In the genomic region with DNA sequence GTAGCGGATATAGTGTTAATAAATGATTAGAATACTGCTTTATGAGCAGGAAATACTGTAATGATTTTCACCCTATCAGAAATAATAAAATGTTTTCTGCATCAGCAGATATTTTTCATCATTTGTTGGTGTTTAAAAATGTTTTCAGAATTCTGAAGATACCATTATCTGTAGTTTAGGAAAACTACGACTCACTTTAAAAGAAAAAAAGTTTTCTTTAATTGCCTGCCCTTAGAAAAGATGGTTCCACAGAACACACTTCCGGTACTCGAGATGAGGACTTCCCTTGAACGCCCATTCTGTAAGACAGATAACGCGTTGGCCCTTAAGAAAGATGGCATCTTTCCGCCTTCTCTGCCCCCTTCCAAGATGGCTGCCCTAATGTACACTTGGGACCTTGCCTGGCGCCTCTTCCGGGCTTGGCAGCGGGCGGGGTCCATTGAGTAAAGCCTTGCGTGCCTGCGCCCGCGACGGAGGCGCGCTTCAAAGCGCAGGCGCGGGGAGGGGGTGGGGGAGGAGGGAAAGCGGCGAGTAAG, we compare ENCODE assay signal across 1 cellular context.
TF ChIP-seq lines count a peak whose summit lies in the region.

A gene with protein sequence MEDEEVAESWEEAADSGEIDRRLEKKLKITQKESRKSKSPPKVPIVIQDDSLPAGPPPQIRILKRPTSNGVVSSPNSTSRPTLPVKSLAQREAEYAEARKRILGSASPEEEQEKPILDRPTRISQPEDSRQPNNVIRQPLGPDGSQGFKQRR (plus strand): TSS at position 521 of the 536 bp plus-strand sequence. CDS start 16 bp downstream, outside the sequence.

TF ChIP-seq in HEK293, 187 proteins besides CTCF, POLR2A, EP300 and RAD21 (continued from another document and continues in another):
- TF ChIP-seq, protein P1, sequence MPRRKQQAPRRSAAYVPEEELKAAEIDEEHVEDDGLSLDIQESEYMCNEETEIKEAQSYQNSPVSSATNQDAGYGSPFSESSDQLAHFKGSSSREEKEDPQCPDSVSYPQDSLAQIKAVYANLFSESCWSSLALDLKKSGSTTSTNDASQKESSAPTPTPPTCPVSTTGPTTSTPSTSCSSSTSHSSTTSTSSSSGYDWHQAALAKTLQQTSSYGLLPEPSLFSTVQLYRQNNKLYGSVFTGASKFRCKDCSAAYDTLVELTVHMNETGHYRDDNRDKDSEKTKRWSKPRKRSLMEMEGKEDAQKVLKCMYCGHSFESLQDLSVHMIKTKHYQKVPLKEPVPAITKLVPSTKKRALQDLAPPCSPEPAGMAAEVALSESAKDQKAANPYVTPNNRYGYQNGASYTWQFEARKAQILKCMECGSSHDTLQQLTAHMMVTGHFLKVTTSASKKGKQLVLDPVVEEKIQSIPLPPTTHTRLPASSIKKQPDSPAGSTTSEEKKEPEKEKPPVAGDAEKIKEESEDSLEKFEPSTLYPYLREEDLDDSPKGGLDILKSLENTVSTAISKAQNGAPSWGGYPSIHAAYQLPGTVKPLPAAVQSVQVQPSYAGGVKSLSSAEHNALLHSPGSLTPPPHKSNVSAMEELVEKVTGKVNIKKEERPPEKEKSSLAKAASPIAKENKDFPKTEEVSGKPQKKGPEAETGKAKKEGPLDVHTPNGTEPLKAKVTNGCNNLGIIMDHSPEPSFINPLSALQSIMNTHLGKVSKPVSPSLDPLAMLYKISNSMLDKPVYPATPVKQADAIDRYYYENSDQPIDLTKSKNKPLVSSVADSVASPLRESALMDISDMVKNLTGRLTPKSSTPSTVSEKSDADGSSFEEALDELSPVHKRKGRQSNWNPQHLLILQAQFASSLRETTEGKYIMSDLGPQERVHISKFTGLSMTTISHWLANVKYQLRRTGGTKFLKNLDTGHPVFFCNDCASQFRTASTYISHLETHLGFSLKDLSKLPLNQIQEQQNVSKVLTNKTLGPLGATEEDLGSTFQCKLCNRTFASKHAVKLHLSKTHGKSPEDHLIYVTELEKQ (tag by site-specific recombination; IDR thresholded peaks at IDR 0.05; ENCODE audit: borderline replicate concordance), result no peak
- TF ChIP-seq ZNF416 (tag by site-specific recombination; IDR thresholded peaks at IDR 0.05) (no peak), ZNF19 (tag by site-specific recombination; IDR thresholded peaks at IDR 0.05; ENCODE audit: low read depth) (no peak), SP2 (tag by site-specific recombination; IDR thresholded peaks at IDR 0.05) (peak; percentile 72), ZNF16 (tag by site-specific recombination; IDR thresholded peaks at IDR 0.05; ENCODE audit: low read depth) (no peak), ZNF792 (tag by site-specific recombination; IDR thresholded peaks at IDR 0.05) (no peak), ZNF629 (tag by site-specific recombination; IDR thresholded peaks at IDR 0.05) (no peak; the same call in 1 of the 2 replicates), ZNF146 (tag by site-specific recombination; IDR thresholded peaks at IDR 0.05) (no peak), ZNF214 (tag by site-specific recombination; IDR thresholded peaks at IDR 0.05; ENCODE audit: borderline replicate concordance) (no peak), ZNF354C (tag by site-specific recombination; IDR thresholded peaks at IDR 0.05; ENCODE audit: borderline replicate concordance, low read depth) (no peak), ZNF114 (tag by site-specific recombination; IDR thresholded peaks at IDR 0.05) (no peak), SETDB1 (IDR thresholded peaks at IDR 0.05; ENCODE audit: insufficient read length, low read length) (no peak), ZBTB48 (tag by site-specific recombination; IDR thresholded peaks at IDR 0.05) (no peak), YY1 (tag by site-specific recombination; IDR thresholded peaks at IDR 0.05) (peak; percentile 99), ZNF394 (tag by site-specific recombination; IDR thresholded peaks at IDR 0.05; ENCODE audit: borderline replicate concordance) (no peak), GLIS2 (tag by site-specific recombination; IDR thresholded peaks at IDR 0.05) (no peak)
- TF ChIP-seq, protein P2, sequence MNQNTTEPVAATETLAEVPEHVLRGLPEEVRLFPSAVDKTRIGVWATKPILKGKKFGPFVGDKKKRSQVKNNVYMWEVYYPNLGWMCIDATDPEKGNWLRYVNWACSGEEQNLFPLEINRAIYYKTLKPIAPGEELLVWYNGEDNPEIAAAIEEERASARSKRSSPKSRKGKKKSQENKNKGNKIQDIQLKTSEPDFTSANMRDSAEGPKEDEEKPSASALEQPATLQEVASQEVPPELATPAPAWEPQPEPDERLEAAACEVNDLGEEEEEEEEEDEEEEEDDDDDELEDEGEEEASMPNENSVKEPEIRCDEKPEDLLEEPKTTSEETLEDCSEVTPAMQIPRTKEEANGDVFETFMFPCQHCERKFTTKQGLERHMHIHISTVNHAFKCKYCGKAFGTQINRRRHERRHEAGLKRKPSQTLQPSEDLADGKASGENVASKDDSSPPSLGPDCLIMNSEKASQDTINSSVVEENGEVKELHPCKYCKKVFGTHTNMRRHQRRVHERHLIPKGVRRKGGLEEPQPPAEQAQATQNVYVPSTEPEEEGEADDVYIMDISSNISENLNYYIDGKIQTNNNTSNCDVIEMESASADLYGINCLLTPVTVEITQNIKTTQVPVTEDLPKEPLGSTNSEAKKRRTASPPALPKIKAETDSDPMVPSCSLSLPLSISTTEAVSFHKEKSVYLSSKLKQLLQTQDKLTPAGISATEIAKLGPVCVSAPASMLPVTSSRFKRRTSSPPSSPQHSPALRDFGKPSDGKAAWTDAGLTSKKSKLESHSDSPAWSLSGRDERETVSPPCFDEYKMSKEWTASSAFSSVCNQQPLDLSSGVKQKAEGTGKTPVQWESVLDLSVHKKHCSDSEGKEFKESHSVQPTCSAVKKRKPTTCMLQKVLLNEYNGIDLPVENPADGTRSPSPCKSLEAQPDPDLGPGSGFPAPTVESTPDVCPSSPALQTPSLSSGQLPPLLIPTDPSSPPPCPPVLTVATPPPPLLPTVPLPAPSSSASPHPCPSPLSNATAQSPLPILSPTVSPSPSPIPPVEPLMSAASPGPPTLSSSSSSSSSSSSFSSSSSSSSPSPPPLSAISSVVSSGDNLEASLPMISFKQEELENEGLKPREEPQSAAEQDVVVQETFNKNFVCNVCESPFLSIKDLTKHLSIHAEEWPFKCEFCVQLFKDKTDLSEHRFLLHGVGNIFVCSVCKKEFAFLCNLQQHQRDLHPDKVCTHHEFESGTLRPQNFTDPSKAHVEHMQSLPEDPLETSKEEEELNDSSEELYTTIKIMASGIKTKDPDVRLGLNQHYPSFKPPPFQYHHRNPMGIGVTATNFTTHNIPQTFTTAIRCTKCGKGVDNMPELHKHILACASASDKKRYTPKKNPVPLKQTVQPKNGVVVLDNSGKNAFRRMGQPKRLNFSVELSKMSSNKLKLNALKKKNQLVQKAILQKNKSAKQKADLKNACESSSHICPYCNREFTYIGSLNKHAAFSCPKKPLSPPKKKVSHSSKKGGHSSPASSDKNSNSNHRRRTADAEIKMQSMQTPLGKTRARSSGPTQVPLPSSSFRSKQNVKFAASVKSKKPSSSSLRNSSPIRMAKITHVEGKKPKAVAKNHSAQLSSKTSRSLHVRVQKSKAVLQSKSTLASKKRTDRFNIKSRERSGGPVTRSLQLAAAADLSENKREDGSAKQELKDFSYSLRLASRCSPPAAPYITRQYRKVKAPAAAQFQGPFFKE (tag by site-specific recombination; IDR thresholded peaks at IDR 0.05; ENCODE audit: borderline replicate concordance), result no peak
- TF ChIP-seq, protein P3, sequence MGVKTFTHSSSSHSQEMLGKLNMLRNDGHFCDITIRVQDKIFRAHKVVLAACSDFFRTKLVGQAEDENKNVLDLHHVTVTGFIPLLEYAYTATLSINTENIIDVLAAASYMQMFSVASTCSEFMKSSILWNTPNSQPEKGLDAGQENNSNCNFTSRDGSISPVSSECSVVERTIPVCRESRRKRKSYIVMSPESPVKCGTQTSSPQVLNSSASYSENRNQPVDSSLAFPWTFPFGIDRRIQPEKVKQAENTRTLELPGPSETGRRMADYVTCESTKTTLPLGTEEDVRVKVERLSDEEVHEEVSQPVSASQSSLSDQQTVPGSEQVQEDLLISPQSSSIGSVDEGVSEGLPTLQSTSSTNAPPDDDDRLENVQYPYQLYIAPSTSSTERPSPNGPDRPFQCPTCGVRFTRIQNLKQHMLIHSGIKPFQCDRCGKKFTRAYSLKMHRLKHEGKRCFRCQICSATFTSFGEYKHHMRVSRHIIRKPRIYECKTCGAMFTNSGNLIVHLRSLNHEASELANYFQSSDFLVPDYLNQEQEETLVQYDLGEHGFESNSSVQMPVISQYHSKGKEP (tag by site-specific recombination; IDR thresholded peaks at IDR 0.05), result no peak
- TF ChIP-seq, protein P4, sequence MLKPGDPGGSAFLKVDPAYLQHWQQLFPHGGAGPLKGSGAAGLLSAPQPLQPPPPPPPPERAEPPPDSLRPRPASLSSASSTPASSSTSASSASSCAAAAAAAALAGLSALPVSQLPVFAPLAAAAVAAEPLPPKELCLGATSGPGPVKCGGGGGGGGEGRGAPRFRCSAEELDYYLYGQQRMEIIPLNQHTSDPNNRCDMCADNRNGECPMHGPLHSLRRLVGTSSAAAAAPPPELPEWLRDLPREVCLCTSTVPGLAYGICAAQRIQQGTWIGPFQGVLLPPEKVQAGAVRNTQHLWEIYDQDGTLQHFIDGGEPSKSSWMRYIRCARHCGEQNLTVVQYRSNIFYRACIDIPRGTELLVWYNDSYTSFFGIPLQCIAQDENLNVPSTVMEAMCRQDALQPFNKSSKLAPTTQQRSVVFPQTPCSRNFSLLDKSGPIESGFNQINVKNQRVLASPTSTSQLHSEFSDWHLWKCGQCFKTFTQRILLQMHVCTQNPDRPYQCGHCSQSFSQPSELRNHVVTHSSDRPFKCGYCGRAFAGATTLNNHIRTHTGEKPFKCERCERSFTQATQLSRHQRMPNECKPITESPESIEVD (tag by site-specific recombination; IDR thresholded peaks at IDR 0.05), result peak; percentile 66
- TF ChIP-seq, protein P5, sequence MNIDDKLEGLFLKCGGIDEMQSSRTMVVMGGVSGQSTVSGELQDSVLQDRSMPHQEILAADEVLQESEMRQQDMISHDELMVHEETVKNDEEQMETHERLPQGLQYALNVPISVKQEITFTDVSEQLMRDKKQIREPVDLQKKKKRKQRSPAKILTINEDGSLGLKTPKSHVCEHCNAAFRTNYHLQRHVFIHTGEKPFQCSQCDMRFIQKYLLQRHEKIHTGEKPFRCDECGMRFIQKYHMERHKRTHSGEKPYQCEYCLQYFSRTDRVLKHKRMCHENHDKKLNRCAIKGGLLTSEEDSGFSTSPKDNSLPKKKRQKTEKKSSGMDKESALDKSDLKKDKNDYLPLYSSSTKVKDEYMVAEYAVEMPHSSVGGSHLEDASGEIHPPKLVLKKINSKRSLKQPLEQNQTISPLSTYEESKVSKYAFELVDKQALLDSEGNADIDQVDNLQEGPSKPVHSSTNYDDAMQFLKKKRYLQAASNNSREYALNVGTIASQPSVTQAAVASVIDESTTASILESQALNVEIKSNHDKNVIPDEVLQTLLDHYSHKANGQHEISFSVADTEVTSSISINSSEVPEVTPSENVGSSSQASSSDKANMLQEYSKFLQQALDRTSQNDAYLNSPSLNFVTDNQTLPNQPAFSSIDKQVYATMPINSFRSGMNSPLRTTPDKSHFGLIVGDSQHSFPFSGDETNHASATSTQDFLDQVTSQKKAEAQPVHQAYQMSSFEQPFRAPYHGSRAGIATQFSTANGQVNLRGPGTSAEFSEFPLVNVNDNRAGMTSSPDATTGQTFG (tag by site-specific recombination; IDR thresholded peaks at IDR 0.05; ENCODE audit: borderline replicate concordance), result no peak
- TF ChIP-seq, protein P6, sequence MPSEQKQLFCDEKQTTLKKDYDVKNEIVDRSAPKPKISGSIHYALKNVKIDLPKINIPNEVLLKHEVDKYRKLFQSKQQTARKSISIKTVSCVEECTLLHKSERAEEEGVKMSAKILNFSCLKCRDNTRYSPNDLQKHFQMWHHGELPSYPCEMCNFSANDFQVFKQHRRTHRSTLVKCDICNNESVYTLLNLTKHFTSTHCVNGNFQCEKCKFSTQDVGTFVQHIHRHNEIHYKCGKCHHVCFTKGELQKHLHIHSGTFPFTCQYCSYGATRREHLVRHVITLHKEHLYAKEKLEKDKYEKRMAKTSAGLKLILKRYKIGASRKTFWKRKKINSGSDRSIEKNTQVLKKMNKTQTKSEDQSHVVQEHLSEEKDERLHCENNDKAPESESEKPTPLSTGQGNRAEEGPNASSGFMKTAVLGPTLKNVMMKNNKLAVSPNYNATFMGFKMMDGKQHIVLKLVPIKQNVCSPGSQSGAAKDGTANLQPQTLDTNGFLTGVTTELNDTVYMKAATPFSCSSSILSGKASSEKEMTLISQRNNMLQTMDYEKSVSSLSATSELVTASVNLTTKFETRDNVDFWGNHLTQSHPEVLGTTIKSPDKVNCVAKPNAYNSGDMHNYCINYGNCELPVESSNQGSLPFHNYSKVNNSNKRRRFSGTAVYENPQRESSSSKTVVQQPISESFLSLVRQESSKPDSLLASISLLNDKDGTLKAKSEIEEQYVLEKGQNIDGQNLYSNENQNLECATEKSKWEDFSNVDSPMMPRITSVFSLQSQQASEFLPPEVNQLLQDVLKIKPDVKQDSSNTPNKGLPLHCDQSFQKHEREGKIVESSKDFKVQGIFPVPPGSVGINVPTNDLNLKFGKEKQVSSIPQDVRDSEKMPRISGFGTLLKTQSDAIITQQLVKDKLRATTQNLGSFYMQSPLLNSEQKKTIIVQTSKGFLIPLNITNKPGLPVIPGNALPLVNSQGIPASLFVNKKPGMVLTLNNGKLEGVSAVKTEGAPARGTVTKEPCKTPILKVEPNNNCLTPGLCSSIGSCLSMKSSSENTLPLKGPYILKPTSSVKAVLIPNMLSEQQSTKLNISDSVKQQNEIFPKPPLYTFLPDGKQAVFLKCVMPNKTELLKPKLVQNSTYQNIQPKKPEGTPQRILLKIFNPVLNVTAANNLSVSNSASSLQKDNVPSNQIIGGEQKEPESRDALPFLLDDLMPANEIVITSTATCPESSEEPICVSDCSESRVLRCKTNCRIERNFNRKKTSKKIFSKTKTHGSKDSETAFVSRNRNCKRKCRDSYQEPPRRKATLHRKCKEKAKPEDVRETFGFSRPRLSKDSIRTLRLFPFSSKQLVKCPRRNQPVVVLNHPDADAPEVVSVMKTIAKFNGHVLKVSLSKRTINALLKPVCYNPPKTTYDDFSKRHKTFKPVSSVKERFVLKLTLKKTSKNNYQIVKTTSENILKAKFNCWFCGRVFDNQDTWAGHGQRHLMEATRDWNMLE (tag by site-specific recombination; conservative IDR thresholded peaks at IDR 0.05; ENCODE audit: low read depth), result peak; percentile 98
- TF ChIP-seq, protein P7, sequence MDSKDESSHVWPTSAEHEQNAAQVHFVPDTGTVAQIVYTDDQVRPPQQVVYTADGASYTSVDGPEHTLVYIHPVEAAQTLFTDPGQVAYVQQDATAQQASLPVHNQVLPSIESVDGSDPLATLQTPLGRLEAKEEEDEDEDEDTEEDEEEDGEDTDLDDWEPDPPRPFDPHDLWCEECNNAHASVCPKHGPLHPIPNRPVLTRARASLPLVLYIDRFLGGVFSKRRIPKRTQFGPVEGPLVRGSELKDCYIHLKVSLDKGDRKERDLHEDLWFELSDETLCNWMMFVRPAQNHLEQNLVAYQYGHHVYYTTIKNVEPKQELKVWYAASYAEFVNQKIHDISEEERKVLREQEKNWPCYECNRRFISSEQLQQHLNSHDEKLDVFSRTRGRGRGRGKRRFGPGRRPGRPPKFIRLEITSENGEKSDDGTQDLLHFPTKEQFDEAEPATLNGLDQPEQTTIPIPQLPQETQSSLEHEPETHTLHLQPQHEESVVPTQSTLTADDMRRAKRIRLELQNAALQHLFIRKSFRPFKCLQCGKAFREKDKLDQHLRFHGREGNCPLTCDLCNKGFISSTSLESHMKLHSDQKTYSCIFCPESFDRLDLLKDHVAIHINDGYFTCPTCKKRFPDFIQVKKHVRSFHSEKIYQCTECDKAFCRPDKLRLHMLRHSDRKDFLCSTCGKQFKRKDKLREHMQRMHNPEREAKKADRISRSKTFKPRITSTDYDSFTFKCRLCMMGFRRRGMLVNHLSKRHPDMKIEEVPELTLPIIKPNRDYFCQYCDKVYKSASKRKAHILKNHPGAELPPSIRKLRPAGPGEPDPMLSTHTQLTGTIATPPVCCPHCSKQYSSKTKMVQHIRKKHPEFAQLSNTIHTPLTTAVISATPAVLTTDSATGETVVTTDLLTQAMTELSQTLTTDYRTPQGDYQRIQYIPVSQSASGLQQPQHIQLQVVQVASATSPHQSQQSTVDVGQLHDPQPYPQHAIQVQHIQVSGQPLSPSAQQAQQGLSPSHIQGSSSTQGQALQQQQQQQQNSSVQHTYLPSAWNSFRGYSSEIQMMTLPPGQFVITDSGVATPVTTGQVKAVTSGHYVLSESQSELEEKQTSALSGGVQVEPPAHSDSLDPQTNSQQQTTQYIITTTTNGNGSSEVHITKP (tag by site-specific recombination; IDR thresholded peaks at IDR 0.05), result no peak
